Comparison of ENCODE assay signal across 8 cellular contexts in genomic region chr9:136482793-136483588, GRCh38. TPM values are rescaled to one million over a fixed set of nuclear protein-coding genes. Genes with fewer than 3 reads are reported as not detected.
A peak's percentile ranks its signal among the peaks of the same experiment; 100 is the strongest.
DNase-seq lines count a peak whose midpoint lies in the region; ATAC-seq and TF ChIP-seq lines count a peak whose summit lies in the region.

SEC16A (minus strand) TSS chr9:136483040; CDS start chr9:136477615, 5,425 bp downstream.

- TF ChIP-seq POLR2A in breast epithelium (IDR thresholded peaks at IDR 0.05), result peak; percentile 80

- H3K9ac ChIP-seq in iPS-20b (ENCODE audit: low read depth, low read length), result peak within 1 kb of the TSS; percentile 99

- intact Hi-C loops in breast epithelium (cut with DNase I; ENCODE audit: low total_unique reads), result loop anchor here (5.0 kb wide), 1 partner anchor 1124 kb away; the partner anchor contains the start of gene ARRDC1

- H3K27me3 ChIP-seq in WERI-Rb-1 (ENCODE audit: insufficient read depth, low read depth, severe bottlenecking) (no peaks in the 10 kb centered on the region), breast epithelium (no peaks in the 10 kb centered on the region), iPS-20b (ENCODE audit: insufficient read depth, low read length) (no peaks in the 10 kb centered on the region)

- CTCF ChIA-PET in AG04449 (lab: Yijun Ruan, JAX), result interaction anchor here (1.0 to 9.2 kb wide), 8 partner anchors 17 to 246 kb away, joined by 3 to 674 read pairs (median 70); no protein-coding TSS in a partner anchor

- H3K27ac ChIP-seq in WERI-Rb-1 (peak within 1 kb of the TSS; percentile 100), breast epithelium (peak within 1 kb of the TSS; percentile 99), iPS-20b (ENCODE audit: low read length) (peak within 1 kb of the TSS; percentile 99), skin epidermis (peak within 1 kb of the TSS; percentile 89 to 100 (median 96))

- H3K9me3 ChIP-seq in WERI-Rb-1 (ENCODE audit: severe bottlenecking) (no peaks in the 10 kb centered on the region), breast epithelium (no peaks in the 10 kb centered on the region), iPS-20b (ENCODE audit: insufficient read depth, low read depth, low read length) (no peaks in the 10 kb centered on the region)

- DNase-seq in AG04449 (ENCODE audit: low read depth, low spot score) (peak; percentile 83), NCI-H2227 (lab: John Stamatoyannopoulos, UW; ENCODE audit: unreplicated experiment) (peak; percentile 98), WERI-Rb-1 (peak; percentile 99), breast epithelium (ENCODE audit: low spot score in 2 of 2) (peak; percentile 98 to 100)

- H3K36me3 ChIP-seq in WERI-Rb-1 (peaks cover 17% of the 10 kb centered on the region), breast epithelium (no peaks in the 10 kb centered on the region), iPS-20b (ENCODE audit: insufficient read depth, low read depth, low read length) (peaks cover 21% of the 10 kb centered on the region)

- H3K4me3 ChIP-seq in AG04449 (ENCODE audit: low read depth, low read length) (peak within 1 kb of the TSS; percentile 78), WERI-Rb-1 (ENCODE audit: low read depth, low read length) (peak within 1 kb of the TSS; percentile 79), breast epithelium (peak within 1 kb of the TSS; percentile 73 to 98 (median 90)), iPS-20b (ENCODE audit: low read length) (peak within 1 kb of the TSS; percentile 98), skin epidermis (peak within 1 kb of the TSS; percentile 71 to 99 (median 96))

- TF ChIP-seq CTCF in AG04449 (IDR thresholded peaks at IDR 0.05; ENCODE audit: insufficient read depth, low read length, missing control alignments) (no peak), WERI-Rb-1 (IDR thresholded peaks at IDR 0.05; ENCODE audit: low read depth, low read length) (no peak), breast epithelium (IDR thresholded peaks at IDR 0.05) (no peak)

- POLR2A ChIA-PET in AG04449 (lab: Yijun Ruan, JAX), result interaction anchor here (0.6 to 1.0 kb wide), 3 partner anchors 13 to 142 kb away, joined by 3 read pairs; no protein-coding TSS in a partner anchor

- H3K4me1 ChIP-seq in breast epithelium (peaks cover 12 to 18% of the 10 kb centered on the region in 2 donors), iPS-20b (ENCODE audit: insufficient read depth, low read length) (peaks cover 6% of the 10 kb centered on the region; the same call in 1 of the 2 replicates)

- peak; percentile 60 for ATAC-seq in GM18909 (IDR thresholded peaks at IDR 0.05; ENCODE audit: poor library complexity, unreplicated experiment)
- ATAC-seq in HG03159 (IDR thresholded peaks at IDR 0.05; ENCODE audit: unreplicated experiment), result peak; percentile 56

RNA-seq across cellular contexts. Expression of gene SEC16A, which starts in this region (rescaled TPM):
- 10 to 100 TPM; 41.9 to 55.1 (median 42.9) TPM for total RNA-seq in breast epithelium

Comparison
In these comparisons a context has a peak if more than half of its experiments do, and no peak if none do; other contexts are left out.
1. Peak in every context shown above with its lines: DNase-seq, ATAC-seq, H3K4me3 ChIP-seq and H3K27ac ChIP-seq.